ENCODE assay signal across 13 cellular contexts in genomic region chr1:15328245-15328784, GRCh38.
DNase-seq lines count a peak whose midpoint lies in the region; ATAC-seq and TF ChIP-seq lines count a peak whose summit lies in the region.
"Had no signal": no experiment of that assay in that cellular context is flagged by ENCODE, and none has a peak within 500 bp of the region (broad histone marks: within the 10 kb centered on the region; RNA-seq: fewer than 3 reads in every experiment).

No MANE protein-coding gene starts in this region.

- intact Hi-C loops in lower lobe of right lung (cut with DNase I): loop anchor here (5.0 kb wide), 1 partner anchor 104 kb away; no protein-coding TSS in a partner anchor

- DNase-seq in NCI-H446 (lab: John Stamatoyannopoulos, UW) (peak; percentile 79 to 82), caudate nucleus (lab: John Stamatoyannopoulos, UW) (peak in 10 of 61 donors; percentile 4 to 70 (median 26)), lower lobe of right lung (peak; percentile 24), H4 (ENCODE audit: low spot score) (no peak), NCI-H82 treated with DMSO at 0.1 percent for 48 hours (lab: John Stamatoyannopoulos, UW; ENCODE audit: unreplicated experiment) (no peak), GM13977 (ENCODE audit: low spot score) (no peak)
- no peak for DNase-seq in stimulated activated CD4-positive, alpha-beta T cell treated with anti-CD3 and anti-CD28 coated beads, Interleukin-4, amount 100 ng/mL, for 1 hour
- DNase-seq: activated effector memory CD4-positive, alpha-beta T cell treated with anti-CD3 and anti-CD28 coated beads, Interleukin-2, amount 50 U/mL, for 16 hours; naive B cell; NCI-H1105 treated with DMSO at 0.1 percent for 48 hours; NK-92 treated with Interleukin-12 subunit alpha and Interleukin-12 subunit beta, amount 100 ng/mL, for 24 hours had no signal

- H3K27me3 ChIP-seq in lower lobe of right lung (ENCODE audit: low read depth) (no peaks in the 10 kb centered on the region), skeletal muscle tissue (ENCODE audit: control insufficient read depth in 3 of 3, insufficient read depth in 3 of 3, low read length in 3 of 3) (peaks cover 2 to 12% (median 4%) of the 10 kb centered on the region in 3 donors)

- H3K36me3 ChIP-seq in lower lobe of right lung: no peaks in the 10 kb centered on the region
- H3K36me3 ChIP-seq in skeletal muscle tissue (ENCODE audit: control insufficient read depth in 3 of 3, insufficient read depth in 3 of 3, low read length in 3 of 3): no peaks in the 10 kb centered on the region

- TF ChIP-seq CTCF in lower lobe of right lung (IDR thresholded peaks at IDR 0.05) (no peak), GM13977 (IDR thresholded peaks at IDR 0.05; ENCODE audit: extremely low read depth, insufficient read depth, missing control alignments) (no peak)

- peaks cover 23% of the 10 kb centered on the region for H3K4me1 ChIP-seq in lower lobe of right lung
- peaks cover 11 to 13% (median 13%) of the 10 kb centered on the region in 3 donors for H3K4me1 ChIP-seq in skeletal muscle tissue (ENCODE audit: control insufficient read depth in 3 of 3, insufficient read depth in 3 of 3, low read length in 3 of 3)

- H3K9ac ChIP-seq in skeletal muscle tissue (ENCODE audit: low read depth in 1 of 3, low read length in 3 of 3): peak overlapping the region in 1 of 3 donors; percentile 65

- in situ Hi-C loops in GM13977 (cut with MboI; ENCODE audit: low pct_unique_long_range_greater_than_20kb, low sequenced_read_pairs, unreplicated experiment): loop anchor here (5.0 kb wide), 1 partner anchor 109 kb away; the partner anchor contains the start of gene CTRC

- peak overlapping the region; percentile 24 for H3K27ac ChIP-seq in caudate nucleus (ENCODE audit: low read depth, low read length)
- no peak overlapping the region for H3K27ac ChIP-seq in lower lobe of right lung
- H3K27ac ChIP-seq in skeletal muscle tissue (ENCODE audit: low read depth, low read length): peak overlapping the region; percentile 13
- H3K27ac ChIP-seq: HL-60 had no signal

- H3K4me3 ChIP-seq in lower lobe of right lung: peak overlapping the region; percentile 6
- no peak overlapping the region for H3K4me3 ChIP-seq in skeletal muscle tissue (ENCODE audit: low read length in 3 of 3)

- no peak for ATAC-seq in lower lobe of right lung

- no peaks in the 10 kb centered on the region for H3K9me3 ChIP-seq in lower lobe of right lung
- no peaks in the 10 kb centered on the region for H3K9me3 ChIP-seq in skeletal muscle tissue (ENCODE audit: control insufficient read depth in 3 of 3, low read length in 3 of 3)

Comparison
In these comparisons a context has a peak if more than half of its experiments do, and no peak if none do; other contexts are left out.
1. DNase-seq: peak in NCI-H446 (2 of 2) and lower lobe of right lung (single experiment); none in H4 (single experiment), NCI-H82 treated with DMSO at 0.1 percent for 48 hours (single experiment), GM13977 (single experiment) and stimulated activated CD4-positive, alpha-beta T cell treated with anti-CD3 and anti-CD28 coated beads, Interleukin-4, amount 100 ng/mL, for 1 hour (single experiment).